14 cellular contexts compared by ENCODE assay signal in the genomic region with DNA sequence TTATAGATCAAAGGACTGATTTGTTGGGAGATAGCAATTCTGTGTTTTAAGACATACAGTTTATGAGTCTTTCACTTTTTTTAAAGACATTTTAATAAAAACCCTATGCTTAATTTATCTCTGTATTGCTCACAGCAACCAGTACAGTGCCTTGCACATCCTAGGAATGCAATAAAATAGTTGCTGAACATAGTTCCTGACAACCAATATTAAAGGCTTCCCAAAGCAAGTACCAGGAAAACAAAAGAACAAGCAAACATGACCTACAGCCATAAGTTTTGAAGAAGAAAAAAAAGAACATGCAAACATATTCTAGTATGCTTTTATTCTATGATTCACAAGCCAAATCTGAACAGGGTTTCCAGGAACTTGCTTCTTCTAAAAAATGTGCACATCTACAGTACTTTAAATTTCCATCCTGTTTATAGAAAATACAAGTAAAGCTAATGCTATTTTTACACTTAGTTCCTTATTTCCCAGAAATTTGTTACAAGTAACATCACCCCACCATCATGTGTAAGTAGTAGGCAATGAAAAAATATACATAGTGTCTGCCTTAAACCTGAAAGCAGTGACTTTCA. TPM values are rescaled to one million over a fixed set of nuclear protein-coding genes. Genes with fewer than 3 reads are reported as not detected.
DNase-seq lines count a peak whose midpoint lies in the region; ATAC-seq and TF ChIP-seq lines count a peak whose summit lies in the region.
"Had no signal": no experiment of that assay in that cellular context is flagged by ENCODE, and none has a peak within 500 bp of the region (broad histone marks: within the 10 kb centered on the region; RNA-seq: fewer than 3 reads in every experiment).

No MANE protein-coding gene starts in this region.

- TF ChIP-seq CTCF in hepatocyte (IDR thresholded peaks at IDR 0.05; ENCODE audit: poor library complexity), result no peak
- no peak for TF ChIP-seq CTCF in upper lobe of left lung (IDR thresholded peaks at IDR 0.05)

- H3K79me2 ChIP-seq in hepatocyte, result peaks cover 91% of the 10 kb centered on the region

- H3K27ac ChIP-seq in hepatocyte (peak overlapping the region; percentile 74), subcutaneous abdominal adipose tissue (ENCODE audit: low read depth, low read length) (peak overlapping the region; percentile 45), upper lobe of left lung (peak overlapping the region in 2 of 4 donors; percentile 35 to 98)
- H3K27ac ChIP-seq: cardiac muscle cell had no signal

- H3K27ac Mint-ChIP-seq in activated naive CD8-positive, alpha-beta T cell, result peak overlapping the region; percentile 77

- H3K9ac ChIP-seq in subcutaneous abdominal adipose tissue (ENCODE audit: low read length in 5 of 5), result peak overlapping the region in 1 of 5 donors; percentile 61

- no peak for TF ChIP-seq EP300 in upper lobe of left lung (IDR thresholded peaks at IDR 0.05)

- no peak for ATAC-seq in activated T-cell treated with anti-CD3 and anti-CD28 coated beads, Interleukin-2, amount 50 U/mL, for 4 hours
- ATAC-seq in upper lobe of left lung (ENCODE audit: low FRiP score in 2 of 2), result no peak
- ATAC-seq: left cardiac atrium had no signal

- peaks cover 72% of the 10 kb centered on the region for H3K4me1 Mint-ChIP-seq in activated T-cell treated with anti-CD3 and anti-CD28 coated beads, Interleukin-2, amount 50 U/mL, for 4 hours (ENCODE audit: low read depth)
- H3K4me1 Mint-ChIP-seq in activated naive CD8-positive, alpha-beta T cell (ENCODE audit: low read depth), result peaks cover 73% of the 10 kb centered on the region

- H2AFZ ChIP-seq in hepatocyte, result no peak overlapping the region

- H3K9me3 Mint-ChIP-seq in activated T-cell treated with anti-CD3 and anti-CD28 coated beads, Interleukin-2, amount 50 U/mL, for 4 hours, result no peaks in the 10 kb centered on the region
- H3K9me3 Mint-ChIP-seq in activated naive CD8-positive, alpha-beta T cell (ENCODE audit: low read depth), result no peaks in the 10 kb centered on the region

- TF ChIP-seq POLR2A in upper lobe of left lung (IDR thresholded peaks at IDR 0.05), result no peak

- H3K27me3 Mint-ChIP-seq in activated T-cell treated with anti-CD3 and anti-CD28 coated beads, Interleukin-2, amount 50 U/mL, for 4 hours (ENCODE audit: low read depth), result no peaks in the 10 kb centered on the region
- H3K27me3 Mint-ChIP-seq in activated naive CD8-positive, alpha-beta T cell, result no peaks in the 10 kb centered on the region

- H3K36me3 ChIP-seq in hepatocyte (replicated peaks; ENCODE audit: insufficient read depth, low read depth), result no peaks in the 10 kb centered on the region
- H3K36me3 ChIP-seq in subcutaneous abdominal adipose tissue (ENCODE audit: control insufficient read depth in 5 of 5, insufficient read depth in 5 of 5, low read length in 5 of 5), result no peaks in the 10 kb centered on the region
- peaks cover 0 to 3% (median 0%) of the 10 kb centered on the region in 4 donors for H3K36me3 ChIP-seq in upper lobe of left lung
- H3K36me3 ChIP-seq: cardiac muscle cell had no signal

- no peak overlapping the region for H3K4me3 ChIP-seq in hepatocyte
- peak overlapping the region in 2 of 5 donors; percentile 15 to 22 for H3K4me3 ChIP-seq in subcutaneous abdominal adipose tissue (ENCODE audit: low read depth in 1 of 5, low read length in 5 of 5)
- peak overlapping the region in 2 of 4 donors; percentile 80 to 97 for H3K4me3 ChIP-seq in upper lobe of left lung
- H3K4me3 ChIP-seq: cardiac muscle cell had no signal

- H3K36me3 Mint-ChIP-seq in activated T-cell treated with anti-CD3 and anti-CD28 coated beads, Interleukin-2, amount 50 U/mL, for 4 hours (ENCODE audit: insufficient read depth), result peaks cover 15% of the 10 kb centered on the region
- no peaks in the 10 kb centered on the region for H3K36me3 Mint-ChIP-seq in activated naive CD8-positive, alpha-beta T cell

- H3K9me3 ChIP-seq in hepatocyte (ENCODE audit: low read depth), result no peaks in the 10 kb centered on the region
- no peaks in the 10 kb centered on the region for H3K9me3 ChIP-seq in subcutaneous abdominal adipose tissue (ENCODE audit: control insufficient read depth in 5 of 5, low read length in 5 of 5)
- H3K9me3 ChIP-seq in upper lobe of left lung, result no peaks in the 10 kb centered on the region

- peak overlapping the region; percentile 96 for H3K4me3 Mint-ChIP-seq in activated T-cell treated with anti-CD3 and anti-CD28 coated beads, Interleukin-2, amount 50 U/mL, for 4 hours
- peak overlapping the region; percentile 97 for H3K4me3 Mint-ChIP-seq in activated naive CD8-positive, alpha-beta T cell

- peaks cover 60% of the 10 kb centered on the region for H3K4me1 ChIP-seq in hepatocyte (ENCODE audit: insufficient read depth)
- H3K4me1 ChIP-seq in subcutaneous abdominal adipose tissue (ENCODE audit: control insufficient read depth in 5 of 5, insufficient read depth in 5 of 5, low read length in 5 of 5), result peaks cover 0 to 67% (median 58%) of the 10 kb centered on the region in 5 donors
- H3K4me1 ChIP-seq in upper lobe of left lung, result peaks cover 45 to 81% (median 64%) of the 10 kb centered on the region in 4 donors

- no peaks in the 10 kb centered on the region for H3K9me2 ChIP-seq in hepatocyte (replicated peaks; ENCODE audit: insufficient read depth)

- H3K27me3 ChIP-seq in hepatocyte (no peaks in the 10 kb centered on the region), subcutaneous abdominal adipose tissue (ENCODE audit: control insufficient read depth in 5 of 5, insufficient read depth in 4 of 5, low read length in 5 of 5) (no peaks in the 10 kb centered on the region), upper lobe of left lung (no peaks in the 10 kb centered on the region)
- H3K27me3 ChIP-seq: cardiac muscle cell had no signal

- H4K20me1 ChIP-seq in hepatocyte (ENCODE audit: insufficient read depth, poor library complexity, severe bottlenecking), result peaks cover 32% of the 10 kb centered on the region

- DNase-seq in activated T-cell treated with anti-CD3 and anti-CD28 coated beads, Interleukin-2, amount 50 U/mL, for 4 hours, result no peak
- DNase-seq in activated T-cell treated with anti-CD3 and anti-CD28 coated beads, Interleukin-2, amount 50 U/mL, for 48 hours, result no peak
- DNase-seq in hepatocyte (ENCODE audit: low spot score), result no peak
- no peak for DNase-seq in upper lobe of left lung
- no peak for DNase-seq in middle frontal gyrus (ENCODE audit: extremely low spot score, low spot score)
- no peak for DNase-seq in SKM-1 treated with dmso at 0.1 percent for 144 hours (lab: John Stamatoyannopoulos, UW; ENCODE audit: unreplicated experiment)
- DNase-seq: C1 segment of cervical spinal cord; left cardiac atrium; NCI-H748 treated with DMSO at 0.1 percent for 48 hours; stimulated activated CD4-positive, alpha-beta T cell treated with anti-CD3 and anti-CD28 coated beads, Interleukin-1b, Interleukin-23, amount 100 ng/mL, for 48 hours; trophoblast cell had no signal

- peak overlapping the region; percentile 100 for H3K4me2 ChIP-seq in hepatocyte

RNA-seq across cellular contexts. Expression of a gene that starts 4.5 kb away (rescaled TPM):
- total RNA-seq in activated T-cell treated with anti-CD3 and anti-CD28 coated beads, Interleukin-2, amount 50 U/mL, for 4 hours, result 10 to 100 TPM; 51.1 to 71.9 (median 66.2) TPM
- total RNA-seq in hepatocyte, result 94.2 and 100 TPM in 2 replicates
- 45.2 and 47.9 TPM in 2 replicates for polyA plus RNA-seq in hepatocyte
- total RNA-seq in upper lobe of left lung, result 100 to 1,000 TPM; 113 to 277 (median 161) TPM
